In the genomic region with DNA sequence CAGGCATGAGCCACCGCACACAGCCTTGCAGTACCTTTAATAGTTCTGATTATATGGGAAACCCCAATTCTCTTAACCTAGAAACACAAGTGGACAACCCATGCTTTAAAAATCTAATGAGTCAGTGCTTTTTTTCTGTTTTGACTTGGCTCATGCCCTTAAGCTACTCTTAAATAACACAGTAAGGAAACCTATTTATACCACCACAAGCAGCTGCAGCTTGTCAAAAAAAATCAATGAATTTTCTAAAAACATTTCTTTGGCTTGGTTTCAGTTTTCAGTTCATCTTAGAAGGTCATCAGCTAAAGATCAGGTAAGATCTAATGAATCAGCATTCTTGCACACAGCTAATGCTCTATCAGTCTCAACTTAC, we compare ENCODE assay signal across 10 cellular contexts.
DNase-seq lines count a peak whose midpoint lies in the region; ATAC-seq and TF ChIP-seq lines count a peak whose summit lies in the region.
"Had no signal": no experiment of that assay in that cellular context is flagged by ENCODE, and none has a peak within 500 bp of the region (broad histone marks: within the 10 kb centered on the region; RNA-seq: fewer than 3 reads in every experiment).

No MANE protein-coding gene starts in this region.

- no peaks in the 10 kb centered on the region for H3K27me3 Mint-ChIP-seq in MCF 10A (ENCODE audit: insufficient read depth, unreplicated experiment)
- H3K27me3 Mint-ChIP-seq in stimulated activated memory B cell treated with anti-CD40 and anti-IgM and Interleukin-4, amounts not matched to agents 10 μg/mL and 1 μg/mL and 100 μg/mL, for 72 hours, result peaks cover 6% of the 10 kb centered on the region

- BruUV-seq in MCF 10A (replicated peaks; lab: Mats Ljungman, UMichigan), result no TSS peak

- CTCF ChIA-PET in MCF 10A (lab: Yijun Ruan, JAX), result interaction anchor here (0.7 to 14.3 kb wide), 7 partner anchors 9 to 98 kb away, joined by 3 to 404 read pairs (median 4); no protein-coding TSS in a partner anchor

- H3K27ac Mint-ChIP-seq in MCF 10A (ENCODE audit: low read depth, unreplicated experiment), result peak overlapping the region; percentile 54
- H3K27ac Mint-ChIP-seq in stimulated activated memory B cell treated with anti-CD40 and anti-IgM and Interleukin-4, amounts not matched to agents 10 μg/mL and 1 μg/mL and 100 μg/mL, for 72 hours, result no peak overlapping the region

- H3K4me1 Mint-ChIP-seq in MCF 10A (ENCODE audit: insufficient read depth, unreplicated experiment), result peaks cover 23% of the 10 kb centered on the region
- H3K4me1 Mint-ChIP-seq in stimulated activated memory B cell treated with anti-CD40 and anti-IgM and Interleukin-4, amounts not matched to agents 10 μg/mL and 1 μg/mL and 100 μg/mL, for 72 hours, result no peaks in the 10 kb centered on the region

- H3K27ac ChIP-seq in breast epithelium, result no peak overlapping the region

- POLR2A ChIA-PET in MCF 10A (lab: Yijun Ruan, JAX), result interaction anchor here (0.9 to 2.4 kb wide), 16 partner anchors 9 to 151 kb away, joined by 3 to 9 read pairs (median 6); no protein-coding TSS in a partner anchor

- no peak for TF ChIP-seq POLR2A in breast epithelium (IDR thresholded peaks at IDR 0.05)

- H3K4me3 ChIP-seq in breast epithelium, result no peak overlapping the region
- H3K4me3 ChIP-seq: K562 had no signal

- H3K4me3 Mint-ChIP-seq in MCF 10A (ENCODE audit: unreplicated experiment), result no peak overlapping the region
- no peak overlapping the region for H3K4me3 Mint-ChIP-seq in stimulated activated memory B cell treated with anti-CD40 and anti-IgM and Interleukin-4, amounts not matched to agents 10 μg/mL and 1 μg/mL and 100 μg/mL, for 72 hours

- in situ Hi-C loops in G401 (cut with HindIII; ENCODE audit: low sequenced_read_pairs), result no loop called here

- TF ChIP-seq CTCF in MCF 10A (IDR thresholded peaks at IDR 0.05; ENCODE audit: unreplicated experiment) (no peak), breast epithelium (IDR thresholded peaks at IDR 0.05) (no peak)

- intact Hi-C loops in MCF 10A (cut with micrococcal nuclease), result loop anchor here (5.0 kb wide), 1 partner anchor 76 kb away; no protein-coding TSS in a partner anchor
- intact Hi-C loops in breast epithelium (cut with DNase I; ENCODE audit: low total_unique reads), result loop anchor here (10.0 kb wide), 1 partner anchor 782 kb away; no protein-coding TSS in a partner anchor

- no peaks in the 10 kb centered on the region for H3K36me3 Mint-ChIP-seq in MCF 10A (ENCODE audit: insufficient read depth, unreplicated experiment)
- H3K36me3 Mint-ChIP-seq in stimulated activated memory B cell treated with anti-CD40 and anti-IgM and Interleukin-4, amounts not matched to agents 10 μg/mL and 1 μg/mL and 100 μg/mL, for 72 hours, result no peaks in the 10 kb centered on the region

- no peaks in the 10 kb centered on the region for H3K9me3 Mint-ChIP-seq in MCF 10A (ENCODE audit: unreplicated experiment)
- no peaks in the 10 kb centered on the region for H3K9me3 Mint-ChIP-seq in stimulated activated memory B cell treated with anti-CD40 and anti-IgM and Interleukin-4, amounts not matched to agents 10 μg/mL and 1 μg/mL and 100 μg/mL, for 72 hours

- peak; percentile 83 for ATAC-seq in HG03025 (IDR thresholded peaks at IDR 0.05; ENCODE audit: low FRiP score, unreplicated experiment)
- ATAC-seq in stimulated activated memory B cell treated with anti-CD40 and anti-IgM and Interleukin-4, amounts not matched to agents 10 μg/mL and 1 μg/mL and 100 μg/mL, for 72 hours, result no peak
- ATAC-seq: K562 had no signal

- H3K27me3 ChIP-seq in breast epithelium, result no peaks in the 10 kb centered on the region

- DNase-seq in MCF 10A (ENCODE audit: unreplicated experiment) (no peak), breast epithelium (ENCODE audit: low spot score in 2 of 2) (no peak), amniotic epithelial cell (ENCODE audit: low read depth) (peak; percentile 62), superior temporal gyrus (ENCODE audit: extremely low spot score) (peak; percentile 14), activated gamma-delta T cell (lab: John Stamatoyannopoulos, UW) (no peak), G401 (ENCODE audit: low spot score) (no peak)
- DNase-seq: stimulated activated CD4-positive, alpha-beta T cell treated with anti-CD3 and anti-CD28 coated beads, Interleukin-12 subunit alpha, Interleukin-12 subunit beta, amount 100 ng/mL, for 4 hours had no signal

- no peaks in the 10 kb centered on the region for H3K36me3 ChIP-seq in breast epithelium

- no peaks in the 10 kb centered on the region for H3K4me1 ChIP-seq in breast epithelium

- H3K9me3 ChIP-seq in breast epithelium, result no peaks in the 10 kb centered on the region

Comparison
In these comparisons a context has a peak if more than half of its experiments do, and no peak if none do; other contexts are left out.
1. DNase-seq: peak in amniotic epithelial cell (single experiment) and superior temporal gyrus (single experiment); none in MCF 10A (single experiment), breast epithelium (0 of 2), activated gamma-delta T cell (single experiment) and G401 (single experiment).